11 cellular contexts compared by ENCODE assay signal in genomic region chr1:181255270-181255929, GRCh38.
DNase-seq lines count a peak whose midpoint lies in the region; ATAC-seq, FAIRE-seq and TF ChIP-seq lines count a peak whose summit lies in the region.
"Had no signal": no experiment of that assay in that cellular context is flagged by ENCODE, and none has a peak within 500 bp of the region (broad histone marks: within the 10 kb centered on the region; RNA-seq: fewer than 3 reads in every experiment).

No MANE protein-coding gene starts in this region.

- H3K4me3 ChIP-seq in AG04449 (ENCODE audit: low read depth, low read length) (no peak overlapping the region), mammary epithelial cell (replicated peaks in 1 of 3; ENCODE audit: insufficient read depth in 1 of 3, low read depth in 2 of 3, low read length in 3 of 3) (no peak overlapping the region), HepG2 (replicated peaks in 1 of 3; ENCODE audit: insufficient read depth in 1 of 3, low read depth in 2 of 3, low read length in 3 of 3) (no peak overlapping the region), Caco-2 (ENCODE audit: low read depth, low read length) (no peak overlapping the region), stomach (no peak overlapping the region)

- H3K4me1 ChIP-seq in mammary epithelial cell (ENCODE audit: insufficient read depth, low read length): peaks cover 34% of the 10 kb centered on the region
- H3K4me1 ChIP-seq in HepG2 (ENCODE audit: insufficient read depth, low read length): no peaks in the 10 kb centered on the region
- H3K4me1 ChIP-seq in Caco-2: no peaks in the 10 kb centered on the region
- peaks cover 0 to 15% (median 6%) of the 10 kb centered on the region in 4 donors for H3K4me1 ChIP-seq in stomach

- in situ Hi-C loops in mammary epithelial cell (cut with MboI; ENCODE audit: low sequenced_read_pairs in 2 of 2): no loop called here
- in situ Hi-C loops in HepG2 (cut with HindIII; ENCODE audit: extremely low pct_ligation_motif_present, low pct_unique_long_range_greater_than_20kb): no loop called here

- H2AFZ ChIP-seq in mammary epithelial cell (ENCODE audit: low read depth, low read length) (no peak overlapping the region), HepG2 (ENCODE audit: low read length) (no peak overlapping the region)

- no peaks in the 10 kb centered on the region for H3K79me2 ChIP-seq in mammary epithelial cell (ENCODE audit: insufficient read depth, low read length)
- no peaks in the 10 kb centered on the region for H3K79me2 ChIP-seq in HepG2 (ENCODE audit: insufficient read depth, low read length)

- no peaks in the 10 kb centered on the region for H4K20me1 ChIP-seq in mammary epithelial cell (ENCODE audit: insufficient read depth, low read length)
- no peaks in the 10 kb centered on the region for H4K20me1 ChIP-seq in HepG2 (ENCODE audit: insufficient read depth, low read length)

- peaks cover 11% of the 10 kb centered on the region for H3K27me3 Mint-ChIP-seq in Caco-2 (ENCODE audit: insufficient read depth, unreplicated experiment)

- CTCF ChIA-PET in AG04449 (lab: Yijun Ruan, JAX): no interaction called here
- CTCF ChIA-PET in mammary epithelial cell (lab: Charles Lee; ENCODE audit: low non-redundant PET): no interaction called here
- CTCF ChIA-PET in HepG2 (lab: Yijun Ruan, JAX; ENCODE audit: low intra/inter-chr PET ratio, low total read pairs): no interaction called here
- CTCF ChIA-PET in Caco-2 (lab: Charles Lee): no interaction called here

- WGBS in mammary epithelial cell (ENCODE audit: low coverage, missing lambda C conversion rate): no CpG with 5 or more reads among the region's 2 CpGs
- WGBS in HepG2 (ENCODE audit: low lambda C conversion rate): 0% methylated on average over 2 of the region's 2 CpGs
- WGBS in stomach, 5 donors: 67 to 78% (median 72%) methylated on average over 2 of the region's 2 CpGs

- H3K4me2 ChIP-seq in mammary epithelial cell (ENCODE audit: insufficient read depth, low read depth, low read length) (no peak overlapping the region), HepG2 (ENCODE audit: low read depth, low read length) (no peak overlapping the region)

- no peak for TF ChIP-seq RAD21 in HepG2 (CRISPR knock-in tag; IDR thresholded peaks at IDR 0.05)

- H3K9me3 ChIP-seq in mammary epithelial cell (replicated peaks; ENCODE audit: insufficient read depth, low read length): no peaks in the 10 kb centered on the region
- peaks cover 10% of the 10 kb centered on the region for H3K9me3 ChIP-seq in HepG2 (ENCODE audit: low read length)
- H3K9me3 ChIP-seq in Caco-2: no peaks in the 10 kb centered on the region
- peaks cover 0 to 22% (median 11%) of the 10 kb centered on the region in 4 donors for H3K9me3 ChIP-seq in stomach

- no peak for TF ChIP-seq CTCF in AG04449 (IDR thresholded peaks at IDR 0.05; ENCODE audit: insufficient read depth, low read length, missing control alignments)
- no peak for TF ChIP-seq CTCF in mammary epithelial cell (conservative IDR thresholded peaks at IDR 0.05 in 1 of 2, IDR thresholded peaks at IDR 0.05 in 1 of 2; ENCODE audit: extremely low read depth in 1 of 2, insufficient read depth in 1 of 2, low read depth in 1 of 2, low read length in 2 of 2)
- no peak for TF ChIP-seq CTCF in HepG2 (CRISPR knock-in tag; IDR thresholded peaks at IDR 0.05)
- no peak for TF ChIP-seq CTCF in Caco-2 (IDR thresholded peaks at IDR 0.05; ENCODE audit: insufficient read depth in 1 of 2, low read depth in 1 of 2, low read length in 1 of 2, severe bottlenecking in 1 of 2, unreplicated experiment in 1 of 2)
- no peak for TF ChIP-seq CTCF in stomach (IDR thresholded peaks at IDR 0.05)

- no peaks in the 10 kb centered on the region for H3K36me3 Mint-ChIP-seq in Caco-2 (ENCODE audit: insufficient read depth, unreplicated experiment)
- H3K36me3 Mint-ChIP-seq: activated naive CD4-positive, alpha-beta T cell treated with anti-CD3 and anti-CD28 coated beads, Interleukin-2, amount 10 ng/mL, durations not matched to agents 7 days and 5 days; natural killer cell treated with Interleukin-12 subunit alpha and Interleukin-12 subunit beta and Interleukin-15 and Interleukin-18, amount 100 ng/mL, for 72 hours had no signal

- no peaks in the 10 kb centered on the region for H3K27me3 ChIP-seq in mammary epithelial cell (ENCODE audit: insufficient read depth, low read length)
- H3K27me3 ChIP-seq in HepG2 (ENCODE audit: control insufficient read depth in 1 of 2, insufficient read depth in 2 of 2, low read length in 2 of 2): 0 out of 5 replicates have a peak, but pooled peaks cover 0 to 5% of the 10 kb centered on the region in 2 experiments
- no peaks in the 10 kb centered on the region for H3K27me3 ChIP-seq in Caco-2 (replicated peaks; ENCODE audit: control insufficient read depth, insufficient read depth, low read length)
- H3K27me3 ChIP-seq in stomach: peaks cover 0 to 20% (median 3%) of the 10 kb centered on the region in 3 donors

- no peak overlapping the region for H3K9ac ChIP-seq in mammary epithelial cell (ENCODE audit: insufficient read depth, low read length)
- H3K9ac ChIP-seq in HepG2 (ENCODE audit: insufficient read depth, low read depth, low read length): no peak overlapping the region

- peaks cover 31% of the 10 kb centered on the region for H3K9me3 Mint-ChIP-seq in Caco-2 (ENCODE audit: unreplicated experiment)

- POLR2A ChIA-PET in AG04449 (lab: Yijun Ruan, JAX) (no interaction called here), HepG2 (lab: Yijun Ruan, JAX) (no interaction called here), Caco-2 (lab: Charles Lee) (no interaction called here)

- H3K4me1 Mint-ChIP-seq in Caco-2 (ENCODE audit: low read depth, unreplicated experiment): no peaks in the 10 kb centered on the region
- H3K4me1 Mint-ChIP-seq: activated naive CD4-positive, alpha-beta T cell treated with anti-CD3 and anti-CD28 coated beads, Interleukin-2, amount 10 ng/mL, durations not matched to agents 7 days and 5 days had no signal

- no peaks in the 10 kb centered on the region for H3K36me3 ChIP-seq in mammary epithelial cell (ENCODE audit: insufficient read depth, low read length)
- H3K36me3 ChIP-seq in HepG2 (replicated peaks in 1 of 2; ENCODE audit: control insufficient read depth in 1 of 2, insufficient read depth in 2 of 2, low read length in 2 of 2): no peaks in the 10 kb centered on the region
- no peaks in the 10 kb centered on the region for H3K36me3 ChIP-seq in Caco-2 (ENCODE audit: control insufficient read depth, insufficient read depth, low read length)
- H3K36me3 ChIP-seq in stomach: no peaks in the 10 kb centered on the region

- no TSS peak for BruUV-seq in mammary epithelial cell (replicated peaks; lab: Mats Ljungman, UMichigan)
- BruUV-seq in HepG2 (replicated peaks; lab: Mats Ljungman, UMichigan): no TSS peak
- no TSS peak for BruUV-seq in Caco-2 (replicated peaks; lab: Mats Ljungman, UMichigan)

- H3K4me3 Mint-ChIP-seq in Caco-2 (ENCODE audit: unreplicated experiment): no peak overlapping the region
- H3K4me3 Mint-ChIP-seq: activated naive CD4-positive, alpha-beta T cell treated with anti-CD3 and anti-CD28 coated beads, Interleukin-2, amount 10 ng/mL, durations not matched to agents 7 days and 5 days; natural killer cell treated with Interleukin-12 subunit alpha and Interleukin-12 subunit beta and Interleukin-15 and Interleukin-18, amount 100 ng/mL, for 72 hours had no signal

- TF ChIP-seq EP300 in HepG2 (IDR thresholded peaks at IDR 0.05; ENCODE audit: low read depth in 2 of 2, low read length in 2 of 2) (no peak), HepG2 (CRISPR knock-in tag; IDR thresholded peaks at IDR 0.05; ENCODE audit: borderline replicate concordance) (no peak), stomach (IDR thresholded peaks at IDR 0.05) (no peak)

- no peak overlapping the region for H3K27ac Mint-ChIP-seq in Caco-2 (ENCODE audit: unreplicated experiment)
- H3K27ac Mint-ChIP-seq: activated naive CD4-positive, alpha-beta T cell treated with anti-CD3 and anti-CD28 coated beads, Interleukin-2, amount 10 ng/mL, durations not matched to agents 7 days and 5 days; natural killer cell treated with Interleukin-12 subunit alpha and Interleukin-12 subunit beta and Interleukin-15 and Interleukin-18, amount 100 ng/mL, for 72 hours had no signal

- DNase-seq in AG04449 (ENCODE audit: low read depth, low spot score) (peak; percentile 94), HTR-8/SVneo (ENCODE audit: insufficient read length, low spot score) (peak; percentile 81), mammary epithelial cell (peak; percentile 96), HepG2 (ENCODE audit: low spot score) (no peak), Caco-2 (no peak), stomach (no peak), D341Med (ENCODE audit: low spot score) (no peak)
- no peak for DNase-seq in activated CD4-positive, alpha-beta T cell treated with anti-CD3 and anti-CD28 coated beads, Interleukin-2, amount 50 U/mL, for 1 hour
- DNase-seq: activated naive CD4-positive, alpha-beta T cell treated with anti-CD3 and anti-CD28 coated beads, Interleukin-2, amount 10 ng/mL, durations not matched to agents 7 days and 5 days; NCI-H82 had no signal

- TF ChIP-seq POLR2A in HepG2 (IDR thresholded peaks at IDR 0.05; ENCODE audit: insufficient read depth in 1 of 2, low read depth in 2 of 2, low read length in 2 of 2) (no peak), stomach (IDR thresholded peaks at IDR 0.05) (no peak)

- ATAC-seq in HepG2: no peak
- ATAC-seq: natural killer cell treated with Interleukin-12 subunit alpha and Interleukin-12 subunit beta and Interleukin-15 and Interleukin-18, amount 100 ng/mL, for 72 hours had no signal

- H3K27ac ChIP-seq in mammary epithelial cell (ENCODE audit: insufficient read depth, low read depth, low read length) (no peak overlapping the region), HepG2 (ENCODE audit: extremely low read length, insufficient read depth, low read length) (no peak overlapping the region), stomach (no peak overlapping the region)

- dilution Hi-C loops in mammary epithelial cell (cut with HindIII; ENCODE audit: low sequenced_read_pairs): no loop called here

- intact Hi-C loops in mammary epithelial cell (cut with micrococcal nuclease) (loop anchor here (5.0 kb wide), 1 partner anchor 967 kb away; no protein-coding TSS in a partner anchor), HepG2 (cut with micrococcal nuclease; ENCODE audit: unreplicated experiment) (no loop called here), Caco-2 (cut with micrococcal nuclease; ENCODE audit: unreplicated experiment) (no loop called here), stomach (cut with DNase I; ENCODE audit: low total_unique reads) (no loop called here)

- FAIRE-seq in HTR-8/SVneo (lab: Jason Lieb, UNC) (peak; percentile 86), HepG2 (lab: Jason Lieb, UNC) (no peak)

TF ChIP-seq in HepG2, 621 proteins besides CTCF, POLR2A, EP300 and RAD21 (continues in another document):
- TF ChIP-seq MAFK (conservative IDR thresholded peaks at IDR 0.05 in 1 of 2, IDR thresholded peaks at IDR 0.05 in 1 of 2; ENCODE audit: low read length in 2 of 2) (peak; percentile 19 to 68; a peak in 2 of 4 replicates), CEBPB (IDR thresholded peaks at IDR 0.05; ENCODE audit: borderline replicate concordance, low read depth, low read length) (peak; percentile 71; the same call in 1 of the 2 replicates), ATF7 (IDR thresholded peaks at IDR 0.05) (no peak), ATF7 (CRISPR knock-in tag; IDR thresholded peaks at IDR 0.05) (no peak), CEBPG (CRISPR knock-in tag; IDR thresholded peaks at IDR 0.05) (peak; percentile 25; the same call in 1 of the 2 replicates), MAFF (IDR thresholded peaks at IDR 0.05; ENCODE audit: low read depth, low read length) (peak; percentile 48)

Comparison
In these comparisons a context has a peak if more than half of its experiments do, and no peak if none do; other contexts are left out.
1. DNase-seq: peak in AG04449 (single experiment), HTR-8/SVneo (single experiment) and mammary epithelial cell (single experiment); none in HepG2 (single experiment), Caco-2 (0 of 2), stomach (single experiment), D341Med (single experiment) and activated CD4-positive, alpha-beta T cell treated with anti-CD3 and anti-CD28 coated beads, Interleukin-2, amount 50 U/mL, for 1 hour (single experiment).